In genomic region chr11:86940122-86940777, GRCh38 we compare ENCODE assay signal across 1 cellular context.
TF ChIP-seq lines count a peak whose summit lies in the region.

No MANE protein-coding gene starts in this region.

TF ChIP-seq in H1, 55 proteins besides CTCF, POLR2A, EP300 and RAD21:
- no peak for TF ChIP-seq RXRA (IDR thresholded peaks at IDR 0.05; ENCODE audit: insufficient read depth, low read depth, low read length)
- TF ChIP-seq POU5F1 (IDR thresholded peaks at IDR 0.05; ENCODE audit: low read depth, low read length), result no peak
- no peak for TF ChIP-seq SUZ12 (IDR thresholded peaks at IDR 0.05; ENCODE audit: low read length)
- no peak for TF ChIP-seq ZNF274 (IDR thresholded peaks at IDR 0.05; ENCODE audit: borderline replicate concordance, extremely low read depth, low read length)
- no peak for TF ChIP-seq CHD1 (IDR thresholded peaks at IDR 0.05; ENCODE audit: low read depth, low read length)
- no peak for TF ChIP-seq EZH2 (IDR thresholded peaks at IDR 0.05; ENCODE audit: low read depth, low read length, severe bottlenecking)
- no peak for TF ChIP-seq PHF8 (conservative IDR thresholded peaks at IDR 0.05; ENCODE audit: low read depth, low read length)
- no peak for TF ChIP-seq FOSL1 (IDR thresholded peaks at IDR 0.05; ENCODE audit: insufficient read depth, low read depth, low read length)
